Comparison of ENCODE assay signal across 10 cellular contexts in the genomic region with DNA sequence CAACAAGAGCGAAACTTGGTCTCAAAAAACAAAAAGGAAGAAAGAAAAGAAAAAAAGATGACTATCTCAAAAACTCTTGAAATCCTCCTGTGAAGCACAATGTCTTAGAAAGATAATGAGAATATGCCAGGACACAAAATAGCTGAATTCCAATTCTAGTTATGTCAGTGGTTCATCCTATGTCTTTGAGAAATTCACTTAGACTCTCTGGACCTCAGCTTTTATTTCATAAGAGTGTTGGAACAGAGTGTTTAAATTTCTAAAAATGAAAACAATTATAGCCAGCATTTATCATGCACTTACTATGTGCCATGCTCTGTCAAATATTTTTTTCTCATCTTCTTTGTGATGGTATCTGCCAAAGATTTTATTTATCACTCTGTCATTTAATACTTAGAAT.
"Had no signal": no experiment of that assay in that cellular context is flagged by ENCODE, and none has a peak within 500 bp of the region (broad histone marks: within the 10 kb centered on the region; RNA-seq: fewer than 3 reads in every experiment).

No MANE protein-coding gene starts in this region.

- H3K4me1 Mint-ChIP-seq: GM23338 had no signal

- FAIRE-seq: H1, H54, HTR-8/SVneo had no signal

- H3K9ac ChIP-seq: KMS-11 had no signal

- H3K4me3 ChIP-seq: GM23338 had no signal

- DNase-seq: H9, HCEC 1CT, HFFc6, IMR-90, KBM-7 had no signal

- H3K9me3 Mint-ChIP-seq: GM23338, HFFc6 had no signal

- H2AFZ ChIP-seq: GM23338 had no signal

- H3K4me2 ChIP-seq: GM23338, KMS-11 had no signal

- H3K27ac ChIP-seq: KMS-11 had no signal

- H3K27ac Mint-ChIP-seq: GM23338, HFFc6 had no signal

- ATAC-seq: GM23338 had no signal

- H3K4me3 Mint-ChIP-seq: GM23338, H9, HFFc6 had no signal
